In the genomic region with DNA sequence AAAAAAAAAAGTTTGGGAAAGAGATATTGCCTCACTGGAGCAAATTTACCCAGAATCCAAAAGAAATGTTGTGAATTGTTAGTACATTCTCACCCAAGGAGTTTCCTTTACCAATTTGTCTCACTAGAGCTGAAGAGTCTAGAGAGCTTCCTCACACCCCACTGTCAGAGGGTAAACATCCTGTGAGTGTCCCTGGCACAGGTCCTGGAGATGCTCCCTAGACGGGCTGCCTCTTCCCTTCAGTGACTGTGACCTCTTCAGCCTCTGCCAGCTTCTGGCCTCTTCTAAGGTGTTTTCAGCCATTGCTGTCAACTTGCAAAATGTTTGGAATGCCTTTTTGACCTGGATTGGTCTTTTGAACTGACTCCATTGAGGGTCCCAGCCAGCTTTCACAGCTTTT, we compare ENCODE assay signal across 1 cellular context.
TF ChIP-seq lines count a peak whose summit lies in the region.

No MANE protein-coding gene starts in this region.

TF ChIP-seq in SK-N-SH treated with all-trans-retinoic acid at 6 μM for 48 hours, 23 proteins besides CTCF, POLR2A, EP300 and RAD21 (continued from another document):
- TF ChIP-seq RARB (CRISPR knock-in tag; IDR thresholded peaks at IDR 0.05) (no peak), ZFP30 (CRISPR knock-in tag; IDR thresholded peaks at IDR 0.05) (no peak), SNAI2 (CRISPR knock-in tag; IDR thresholded peaks at IDR 0.05) (no peak)
